8 cellular contexts compared by ENCODE assay signal in the genomic region with DNA sequence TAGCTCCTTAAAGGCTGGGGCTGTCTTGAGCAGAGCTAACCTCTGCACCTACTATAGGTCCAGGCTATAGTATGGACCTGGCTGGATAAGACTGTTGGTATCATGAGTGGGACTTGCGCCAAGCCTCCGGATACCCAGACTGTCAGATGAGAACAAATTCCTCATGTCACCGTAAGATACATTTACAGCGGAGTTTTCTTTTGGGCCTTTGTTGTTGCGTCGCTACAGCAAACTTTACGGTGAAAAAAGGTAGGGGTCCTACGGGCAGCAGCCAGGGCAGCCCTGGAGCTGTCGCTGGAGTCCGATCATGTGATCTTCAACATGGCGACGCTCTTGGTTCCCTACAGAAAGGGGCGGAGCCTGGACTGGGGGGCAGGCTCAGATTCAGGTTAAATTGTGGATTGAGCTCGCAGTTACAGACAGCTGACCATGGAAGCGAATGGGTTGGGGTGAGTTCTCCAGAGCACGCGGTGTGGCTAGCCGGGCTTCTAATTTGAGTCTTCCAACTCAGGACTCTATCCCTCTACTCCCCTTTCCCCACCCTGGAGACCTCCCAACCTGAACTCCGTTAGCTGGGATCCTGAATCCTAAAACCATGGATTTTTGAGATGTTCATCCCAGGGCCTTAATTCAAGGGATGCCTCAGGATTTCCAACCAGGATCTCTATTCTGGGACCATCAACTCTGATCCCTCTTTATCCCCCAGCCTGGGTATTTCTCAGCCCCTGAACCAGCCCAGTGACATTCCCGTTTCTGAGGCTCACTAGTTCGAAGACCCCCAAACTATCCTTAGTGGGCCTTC.
DNase-seq lines count a peak whose midpoint lies in the region; ATAC-seq lines count a peak whose summit lies in the region.

A gene (plus strand): TSS at position 418 of the 802 bp plus-strand sequence. CDS start 12 bp downstream, at position 430.

- ATAC-seq in GM18498 (IDR thresholded peaks at IDR 0.05; ENCODE audit: unreplicated experiment), result peak; percentile 71
- ATAC-seq in HG02973 (IDR thresholded peaks at IDR 0.05; ENCODE audit: unreplicated experiment), result peak; percentile 58

- DNase-seq in NCI-H2029 (lab: John Stamatoyannopoulos, UW) (peak; percentile 99), T1000 (lab: John Stamatoyannopoulos, UW) (peak; percentile 78), astrocyte of the hippocampus (ENCODE audit: low read depth, low spot score) (peak; percentile 98), hippocampal formation (lab: John Stamatoyannopoulos, UW) (peak; percentile 84 to 97), retina (peak; percentile 93), cortex of kidney (lab: John Stamatoyannopoulos, UW) (no peak)
